17 cellular contexts compared by ENCODE assay signal in genomic region chr20:49742948-49743347, GRCh38. TPM values are rescaled to one million over a fixed set of nuclear protein-coding genes. Genes with fewer than 3 reads are reported as not detected.
DNase-seq lines count a peak whose midpoint lies in the region; ATAC-seq, FAIRE-seq and TF ChIP-seq lines count a peak whose summit lies in the region.
"Had no signal": no experiment of that assay in that cellular context is flagged by ENCODE, and none has a peak within 500 bp of the region (broad histone marks: within the 10 kb centered on the region; RNA-seq: fewer than 3 reads in every experiment).

No MANE protein-coding gene starts in this region.

- H3K27ac ChIP-seq in HepG2 (ENCODE audit: extremely low read length, insufficient read depth, low read length) = no peak overlapping the region
- no peak overlapping the region for H3K27ac ChIP-seq in right lobe of liver
- no peak overlapping the region for H3K27ac ChIP-seq in tibial artery

- no peak for TF ChIP-seq POLR2A in HepG2 (IDR thresholded peaks at IDR 0.05; ENCODE audit: insufficient read depth in 1 of 2, low read depth in 2 of 2, low read length in 2 of 2)
- TF ChIP-seq POLR2A in right lobe of liver (IDR thresholded peaks at IDR 0.05) = no peak

- no peak for FAIRE-seq in HepG2 (lab: Jason Lieb, UNC)

- no peaks in the 10 kb centered on the region for H3K9me3 ChIP-seq in HepG2 (ENCODE audit: low read length)
- H3K9me3 ChIP-seq in right lobe of liver = no peaks in the 10 kb centered on the region
- no peaks in the 10 kb centered on the region for H3K9me3 ChIP-seq in mucosa of descending colon
- H3K9me3 ChIP-seq in BE2C = no peaks in the 10 kb centered on the region
- no peaks in the 10 kb centered on the region for H3K9me3 ChIP-seq in tibial artery
- H3K9me3 ChIP-seq: HAP-1 had no signal

- H3K79me2 ChIP-seq in HepG2 (ENCODE audit: insufficient read depth, low read length) = no peaks in the 10 kb centered on the region

- no peaks in the 10 kb centered on the region for H4K20me1 ChIP-seq in HepG2 (ENCODE audit: insufficient read depth, low read length)

- H3K27me3 ChIP-seq in HepG2 (ENCODE audit: control insufficient read depth in 1 of 2, insufficient read depth in 2 of 2, low read length in 2 of 2) (peaks cover 0 to 20% of the 10 kb centered on the region in 2 experiments; a peak in 3 of 5 replicates), right lobe of liver (no peaks in the 10 kb centered on the region), BE2C (no peaks in the 10 kb centered on the region), tibial artery (no peaks in the 10 kb centered on the region)

- POLR2A ChIA-PET in HepG2 (lab: Yijun Ruan, JAX) = interaction anchor here (1.0 kb wide), 1 partner anchor 16 kb away, joined by 4 read pairs; no protein-coding TSS in a partner anchor

- peaks cover 37% of the 10 kb centered on the region for H3K4me1 ChIP-seq in HepG2 (ENCODE audit: insufficient read depth, low read length)
- H3K4me1 ChIP-seq in right lobe of liver = peaks cover 0 to 16% (median 8%) of the 10 kb centered on the region in 4 donors
- H3K4me1 ChIP-seq in mucosa of descending colon (ENCODE audit: low read depth) = no peaks in the 10 kb centered on the region
- peaks cover 6% of the 10 kb centered on the region for H3K4me1 ChIP-seq in BE2C
- peaks cover 0 to 6% (median 5%) of the 10 kb centered on the region in 4 donors for H3K4me1 ChIP-seq in tibial artery

- peak overlapping the region; percentile 81 for H2AFZ ChIP-seq in HepG2 (ENCODE audit: low read length)

- BruUV-seq in HepG2 (replicated peaks; lab: Mats Ljungman, UMichigan) = no TSS peak

- CTCF ChIA-PET in HepG2 (lab: Yijun Ruan, JAX; ENCODE audit: low intra/inter-chr PET ratio, low total read pairs) = no interaction called here

- ATAC-seq in HepG2 = peak; percentile 34; the same call in 2 of the 3 replicates
- ATAC-seq in right lobe of liver = no peak
- peak; percentile 54 for ATAC-seq in mucosa of descending colon
- no peak for ATAC-seq in GM21367 (IDR thresholded peaks at IDR 0.05; ENCODE audit: unreplicated experiment)

- intact Hi-C loops in HepG2 (cut with micrococcal nuclease; ENCODE audit: unreplicated experiment) (no loop called here), right lobe of liver (cut with DNase I) (no loop called here), mucosa of descending colon (cut with DNase I, micrococcal nuclease) (no loop called here), tibial artery (cut with DNase I; ENCODE audit: low total_unique reads) (no loop called here)

- peak overlapping the region; percentile 16; the same call in 1 of the 2 replicates for H3K9ac ChIP-seq in HepG2 (ENCODE audit: insufficient read depth, low read depth, low read length)

- in situ Hi-C loops in HepG2 (cut with HindIII; ENCODE audit: extremely low pct_ligation_motif_present, low pct_unique_long_range_greater_than_20kb) = no loop called here

- peak overlapping the region in 1 of 3 experiments; percentile 19; a peak in 1 of 6 replicates for H3K4me3 ChIP-seq in HepG2 (replicated peaks in 1 of 3; ENCODE audit: insufficient read depth in 1 of 3, low read depth in 2 of 3, low read length in 3 of 3)
- H3K4me3 ChIP-seq in right lobe of liver = no peak overlapping the region
- no peak overlapping the region for H3K4me3 ChIP-seq in epithelial cell of esophagus (ENCODE audit: low read length)
- H3K4me3 ChIP-seq in mucosa of descending colon = no peak overlapping the region
- H3K4me3 ChIP-seq in BE2C (ENCODE audit: low read depth, low read length) = no peak overlapping the region
- H3K4me3 ChIP-seq in tibial artery = no peak overlapping the region
- H3K4me3 ChIP-seq: HAP-1 had no signal

- WGBS in HepG2 (ENCODE audit: low lambda C conversion rate) = 11% methylated on average over 9 of the region's 9 CpGs
- 77% methylated on average over 8 of the region's 9 CpGs for WGBS in right lobe of liver (ENCODE audit: insufficient coverage, low coverage, low lambda C conversion rate, missing lambda C conversion rate)

- no peak; the same call in 1 of the 2 replicates for TF ChIP-seq RAD21 in HepG2 (CRISPR knock-in tag; IDR thresholded peaks at IDR 0.05)

- no peak for DNase-seq in HepG2 (ENCODE audit: low spot score)
- DNase-seq in right lobe of liver = no peak
- DNase-seq in epithelial cell of esophagus (ENCODE audit: low read depth) = peak; percentile 50
- peak in 1 of 3 donors; percentile 24 for DNase-seq in mucosa of descending colon
- no peak for DNase-seq in stimulated activated CD4-positive, alpha-beta T cell treated with anti-CD3 and anti-CD28 coated beads, Interleukin-4, amount 100 ng/mL, for 4 hours
- no peak for DNase-seq in BE2C
- DNase-seq in tibial artery = no peak
- DNase-seq: 8988T, GDM1, NCI-H1105 treated with DMSO at 0.1 percent for 48 hours, NCI-H187, NCI-H345, NCI-H524 treated with DMSO at 0.1 percent for 48 hours, RPMI8226, SIG-M5 had no signal

- H3K4me2 ChIP-seq in HepG2 (ENCODE audit: low read depth, low read length) = peak overlapping the region; percentile 55

- no peak for TF ChIP-seq EP300 in HepG2 (IDR thresholded peaks at IDR 0.05; ENCODE audit: low read depth in 2 of 2, low read length in 2 of 2)
- TF ChIP-seq EP300 in HepG2 (CRISPR knock-in tag; IDR thresholded peaks at IDR 0.05; ENCODE audit: borderline replicate concordance) = no peak

- TF ChIP-seq CTCF in HepG2 (CRISPR knock-in tag; IDR thresholded peaks at IDR 0.05) (no peak), right lobe of liver (IDR thresholded peaks at IDR 0.05) (no peak), epithelial cell of esophagus (IDR thresholded peaks at IDR 0.05; ENCODE audit: insufficient read depth, low read depth, low read length, missing control alignments) (no peak), mucosa of descending colon (IDR thresholded peaks at IDR 0.05) (no peak), BE2C (IDR thresholded peaks at IDR 0.05; ENCODE audit: low read depth, low read length) (no peak), tibial artery (IDR thresholded peaks at IDR 0.05) (no peak)

- H3K36me3 ChIP-seq in HepG2 (replicated peaks in 1 of 2; ENCODE audit: control insufficient read depth in 1 of 2, insufficient read depth in 2 of 2, low read length in 2 of 2) (no peaks in the 10 kb centered on the region), right lobe of liver (no peaks in the 10 kb centered on the region), mucosa of descending colon (ENCODE audit: low read depth) (no peaks in the 10 kb centered on the region), BE2C (no peaks in the 10 kb centered on the region), tibial artery (no peaks in the 10 kb centered on the region)
- H3K36me3 ChIP-seq: HAP-1 had no signal

TF ChIP-seq in HepG2, 621 proteins besides CTCF, POLR2A, EP300 and RAD21 (continues in another document):
- no peak for TF ChIP-seq ZFY (CRISPR knock-in tag; IDR thresholded peaks at IDR 0.05)
- TF ChIP-seq ZNF737 (CRISPR knock-in tag; IDR thresholded peaks at IDR 0.05; ENCODE audit: borderline replicate concordance) = no peak

RNA-seq across cellular contexts. Expression of gene B4GALT5, which starts 29.3 kb away (rescaled TPM):
- total RNA-seq in HepG2 (2016; rRNA removed; fragmentation: Illumina TruSeq; extraction: Trizol) (26.7 and 30.9 TPM in 2 replicates), right lobe of liver (10 to 100 TPM in 5 of 6 experiments, 1 to 10 TPM in 1; 9.5 to 32.6 (median 15.5) TPM), mucosa of descending colon (10 to 100 TPM; 52.4 to 65.1 (median 60.2) TPM)
- total RNA-seq in HepG2 (2016; cell fraction: cytosol; rRNA removed; fragmentation: Illumina TruSeq; extraction: Trizol; ENCODE audit: low read depth) = 8.0 and 8.5 TPM in 2 replicates
- 22.9 and 29.9 TPM in 2 replicates for total RNA-seq in HepG2 (2016; cell fraction: insoluble cytoplasmic fraction; rRNA removed; fragmentation: Illumina TruSeq; extraction: Trizol)
- total RNA-seq in HepG2 (2016; cell fraction: membrane; rRNA removed; fragmentation: Illumina TruSeq; extraction: Trizol) = 33.9 and 36.1 TPM in 2 replicates
- total RNA-seq in HepG2 (2016; cell fraction: nucleus; rRNA removed; fragmentation: Illumina TruSeq; extraction: Trizol) = 27.2 and 29.5 TPM in 2 replicates
- 27.3 and 29.3 TPM in 2 replicates for polyA plus RNA-seq in HepG2 (2011; rRNA removed)
- polyA plus RNA-seq in HepG2 (2011; cell fraction: cytosol; rRNA removed) = 18.3 and 27.5 TPM in 2 replicates
- 11.9 and 15.8 TPM in 2 replicates for polyA plus RNA-seq in HepG2 (2011; cell fraction: nucleus; rRNA removed)
- 18.1 and 19.7 TPM in 2 replicates for polyA plus RNA-seq in HepG2 (2012)
- polyA plus RNA-seq in HepG2 (2016; cell fraction: cytosol; fragmentation: Illumina TruSeq; extraction: Trizol; ENCODE audit: low read depth) = 5.4 and 5.7 TPM in 2 replicates
- 22.6 and 24.2 TPM in 2 replicates for polyA plus RNA-seq in HepG2 (2016; cell fraction: insoluble cytoplasmic fraction; fragmentation: Illumina TruSeq; extraction: Trizol; ENCODE audit: low read depth)
- 22.9 and 23.5 TPM in 2 replicates for polyA plus RNA-seq in HepG2 (2016; cell fraction: membrane; fragmentation: Illumina TruSeq; extraction: Trizol; ENCODE audit: low read depth)
- polyA plus RNA-seq in HepG2 (2016; cell fraction: nucleus; fragmentation: Illumina TruSeq; extraction: Trizol; ENCODE audit: insufficient read depth, low read depth) = 42.1 and 46.2 TPM in 2 replicates
- 38.2 and 60.8 TPM in 2 replicates for polyA minus RNA-seq in HepG2 (2011; rRNA and poly(A)+ RNA removed; ENCODE audit: low replicate concordance)
- polyA minus RNA-seq in HepG2 (2011; cell fraction: cytosol; rRNA and poly(A)+ RNA removed) = 22.1 and 24.1 TPM in 2 replicates
- 13.5 and 18.5 TPM in 2 replicates for polyA minus RNA-seq in HepG2 (2011; cell fraction: nucleus; rRNA and poly(A)+ RNA removed)
- 36.9 TPM for polyA plus RNA-seq in BE2C (2012; ENCODE audit: insufficient read depth, insufficient read length, low read depth)

Comparison
In these comparisons a context has a peak if more than half of its experiments do, and no peak if none do; other contexts are left out.
1. ATAC-seq: peak in HepG2 (single experiment) and mucosa of descending colon (single experiment); none in right lobe of liver (0 of 4) and GM21367 (single experiment).